Comparison of ENCODE assay signal across 21 cellular contexts in genomic region chr4:26148925-26149324, GRCh38.
"Had no signal": no experiment of that assay in that cellular context is flagged by ENCODE, and none has a peak within 500 bp of the region (broad histone marks: within the 10 kb centered on the region; RNA-seq: fewer than 3 reads in every experiment).

No MANE protein-coding gene starts in this region.

- H3K4me3 ChIP-seq: right lobe of liver, suprapubic skin, tibial artery had no signal

- H3K27ac ChIP-seq: neutrophil, right lobe of liver, suprapubic skin, tibial artery had no signal

- H3K9me3 Mint-ChIP-seq: central memory CD8-positive, alpha-beta T cell had no signal

- H3K27ac Mint-ChIP-seq: activated CD4-positive, alpha-beta T cell treated with anti-CD3 and anti-CD28 coated beads, Interleukin-2, amount 10 ng/mL, durations not matched to agents 7 days and 5 days; activated naive CD4-positive, alpha-beta T cell treated with anti-CD3 and anti-CD28 coated beads, Interleukin-2, amount 10 ng/mL, durations not matched to agents 7 days and 5 days; activated T-cell treated with anti-CD3 and anti-CD28 coated beads, Interleukin-2, amount 50 U/mL, for 72 hours; mesothelial cell of epicardium; naive B cell; nephron progenitor cell had no signal

- H3K4me1 Mint-ChIP-seq: naive B cell had no signal

- ATAC-seq: activated T-cell treated with anti-CD3 and anti-CD28 coated beads, Interleukin-2, amount 50 U/mL, for 72 hours; left cardiac atrium had no signal

- H3K4me1 ChIP-seq: right lobe of liver, tibial artery had no signal

- DNase-seq: activated CD4-positive, alpha-beta T cell treated with anti-CD3 and anti-CD28 coated beads, Interleukin-2, amount 10 ng/mL, durations not matched to agents 7 days and 5 days; activated CD4-positive, CD25-positive, alpha-beta regulatory T cell treated with anti-CD3 and anti-CD28 coated beads, Interleukin-2, amount 50 U/mL, for 72 hours; activated gamma-delta T cell; activated naive CD4-positive, alpha-beta T cell treated with anti-CD3 and anti-CD28 coated beads, Interleukin-2, amount 10 ng/mL, durations not matched to agents 7 days and 5 days; activated T-cell treated with anti-CD3 and anti-CD28 coated beads for 4 hours; activated T-cell treated with anti-CD3 and anti-CD28 coated beads, Interleukin-2, amount 50 U/mL, for 72 hours; effector CD8-positive, alpha-beta T cell; glutamatergic neuron; islet precursor cell; left cardiac atrium; mammary epithelial cell; naive B cell; nephron progenitor cell; right lobe of liver; stimulated activated CD4-positive, alpha-beta T cell treated with anti-CD3 and anti-CD28 coated beads, Interleukin-2, amount 100 ng/mL, for 48 hours; T1000; tibial artery had no signal

- H3K4me3 Mint-ChIP-seq: activated CD4-positive, alpha-beta T cell treated with anti-CD3 and anti-CD28 coated beads, Interleukin-2, amount 10 ng/mL, durations not matched to agents 7 days and 5 days; activated naive CD4-positive, alpha-beta T cell treated with anti-CD3 and anti-CD28 coated beads, Interleukin-2, amount 10 ng/mL, durations not matched to agents 7 days and 5 days; activated T-cell treated with anti-CD3 and anti-CD28 coated beads, Interleukin-2, amount 50 U/mL, for 72 hours; central memory CD8-positive, alpha-beta T cell; mesothelial cell of epicardium; naive B cell; nephron progenitor cell had no signal

- H3K9me3 ChIP-seq: neutrophil, right lobe of liver, suprapubic skin, tibial artery had no signal

- H3K36me3 Mint-ChIP-seq: activated naive CD4-positive, alpha-beta T cell treated with anti-CD3 and anti-CD28 coated beads, Interleukin-2, amount 10 ng/mL, durations not matched to agents 7 days and 5 days; mesothelial cell of epicardium; naive B cell had no signal

- H3K36me3 ChIP-seq: neutrophil, right lobe of liver, suprapubic skin, tibial artery had no signal

- H3K27me3 ChIP-seq: neutrophil, right lobe of liver, suprapubic skin had no signal
